In the genomic region with DNA sequence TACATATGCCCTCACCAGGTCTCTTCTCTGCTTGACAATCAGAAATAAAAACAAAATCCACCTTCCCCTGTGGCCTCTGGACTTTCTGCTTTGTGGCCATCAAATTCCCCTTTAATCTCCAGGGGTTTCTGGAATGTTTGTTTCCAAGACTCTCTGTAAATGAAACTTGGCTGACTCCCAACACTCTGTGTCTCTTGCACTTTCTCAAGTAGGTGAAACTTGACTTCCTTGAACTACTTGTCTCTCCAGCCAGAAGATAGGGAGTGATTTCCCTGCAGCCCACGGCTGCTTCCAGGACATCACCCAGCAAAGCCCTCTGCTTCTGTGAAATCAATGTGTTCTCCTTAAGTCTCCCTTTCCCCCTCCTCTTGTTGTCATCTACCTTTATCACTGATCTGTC, we compare ENCODE assay signal across 24 cellular contexts. TPM values are rescaled to one million over a fixed set of nuclear protein-coding genes. Genes with fewer than 3 reads are reported as not detected.
A peak's percentile ranks its signal among the peaks of the same experiment; 100 is the strongest.
DNase-seq lines count a peak whose midpoint lies in the region; ATAC-seq and TF ChIP-seq lines count a peak whose summit lies in the region.
"Had no signal": no experiment of that assay in that cellular context is flagged by ENCODE, and none has a peak within 500 bp of the region (broad histone marks: within the 10 kb centered on the region; RNA-seq: fewer than 3 reads in every experiment).

No MANE protein-coding gene starts in this region.

- H3K27ac ChIP-seq in C4-2B: peak overlapping the region; percentile 51; the same call in 1 of the 2 replicates
- H3K27ac ChIP-seq: brain microvascular endothelial cell, dorsolateral prefrontal cortex, esophagus muscularis mucosa, SJSA1 had no signal

- peak overlapping the region; percentile 72 for H3K27ac Mint-ChIP-seq in nephron progenitor cell
- no peak overlapping the region for H3K27ac Mint-ChIP-seq in activated T-cell treated with anti-CD3 and anti-CD28 coated beads, Interleukin-2, amount 50 U/mL, for 72 hours
- H3K27ac Mint-ChIP-seq: activated naive CD8-positive, alpha-beta T cell; CD4-positive, alpha-beta memory T cell; H9; stimulated activated naive B cell treated with anti-CD40 and anti-IgM and Interleukin-4, amounts not matched to agents 10 μg/mL and 1 μg/mL and 100 μg/mL, for 72 hours had no signal

- peaks cover 23% of the 10 kb centered on the region for H3K4me1 Mint-ChIP-seq in nephron progenitor cell
- no peaks in the 10 kb centered on the region for H3K4me1 Mint-ChIP-seq in activated T-cell treated with anti-CD3 and anti-CD28 coated beads, Interleukin-2, amount 50 U/mL, for 72 hours (ENCODE audit: low read depth)
- H3K4me1 Mint-ChIP-seq: CD4-positive, alpha-beta memory T cell; stimulated activated naive B cell treated with anti-CD40 and anti-IgM and Interleukin-4, amounts not matched to agents 10 μg/mL and 1 μg/mL and 100 μg/mL, for 72 hours had no signal

- DNase-seq in NCI-H460 (ENCODE audit: extremely low read depth, low read depth) (peak; percentile 8), fibroblast of pulmonary artery (ENCODE audit: low read depth) (peak; percentile 3), nephron progenitor cell (no peak)
- no peak for DNase-seq in activated T-cell treated with anti-CD3 and anti-CD28 coated beads, Interleukin-2, amount 50 U/mL, for 72 hours
- DNase-seq: activated CD8-positive, alpha-beta memory T cell treated with anti-CD3 and anti-CD28 coated beads for 24 hours; brain microvascular endothelial cell; CD4-positive, alpha-beta memory T cell; dorsolateral prefrontal cortex; H9; midbrain; MV-4-11; NCI-H2081; NCI-H774; PC-3; stimulated activated naive B cell treated with anti-CD40 and anti-IgM and Interleukin-4, amounts not matched to agents 10 μg/mL and 1 μg/mL and 100 μg/mL, for 72 hours had no signal

- H3K9me3 Mint-ChIP-seq in nephron progenitor cell: peaks cover 27% of the 10 kb centered on the region
- peaks cover 4 to 6% of the 10 kb centered on the region in 2 donors for H3K9me3 Mint-ChIP-seq in activated T-cell treated with anti-CD3 and anti-CD28 coated beads, Interleukin-2, amount 50 U/mL, for 72 hours

- H3K4me3 ChIP-seq in fibroblast of pulmonary artery (replicated peaks; ENCODE audit: low read depth, low read length): no peak overlapping the region
- H3K4me3 ChIP-seq: dorsolateral prefrontal cortex, esophagus muscularis mucosa, SJSA1 had no signal

- ATAC-seq in GM21717 (IDR thresholded peaks at IDR 0.05; ENCODE audit: unreplicated experiment) (no peak), HG03196 (IDR thresholded peaks at IDR 0.05; ENCODE audit: unreplicated experiment) (no peak), HG02885 (IDR thresholded peaks at IDR 0.05; ENCODE audit: poor library complexity, unreplicated experiment) (no peak)
- no peak for ATAC-seq in activated T-cell treated with anti-CD3 and anti-CD28 coated beads, Interleukin-2, amount 50 U/mL, for 72 hours (replicated peaks in 1 of 2)
- ATAC-seq: activated CD4-positive, CD25-positive, alpha-beta regulatory T cell treated with anti-CD3 and anti-CD28 coated beads, Interleukin-2, amount 50 U/mL, for 24 hours; PC-3; stimulated activated naive B cell treated with anti-CD40 and anti-IgM and Interleukin-4, amounts not matched to agents 10 μg/mL and 1 μg/mL and 100 μg/mL, for 72 hours had no signal

- peaks cover 3% of the 10 kb centered on the region for H3K27me3 Mint-ChIP-seq in nephron progenitor cell (ENCODE audit: low read depth, poor library complexity)
- no peaks in the 10 kb centered on the region for H3K27me3 Mint-ChIP-seq in activated T-cell treated with anti-CD3 and anti-CD28 coated beads, Interleukin-2, amount 50 U/mL, for 72 hours (ENCODE audit: low read depth)
- H3K27me3 Mint-ChIP-seq: activated naive CD8-positive, alpha-beta T cell; CD4-positive, alpha-beta memory T cell had no signal

- TF ChIP-seq CTCF in C4-2B (conservative IDR thresholded peaks at IDR 0.05): no peak
- no peak for TF ChIP-seq CTCF in fibroblast of pulmonary artery (IDR thresholded peaks at IDR 0.05; ENCODE audit: low read length, missing control alignments)
- no peak for TF ChIP-seq CTCF in nephron progenitor cell (IDR thresholded peaks at IDR 0.05)

- peaks cover 5% of the 10 kb centered on the region for H3K36me3 Mint-ChIP-seq in nephron progenitor cell (ENCODE audit: low read depth)
- H3K36me3 Mint-ChIP-seq in activated T-cell treated with anti-CD3 and anti-CD28 coated beads, Interleukin-2, amount 50 U/mL, for 72 hours (ENCODE audit: insufficient read depth in 2 of 2): no peaks in the 10 kb centered on the region
- H3K36me3 Mint-ChIP-seq: activated naive CD8-positive, alpha-beta T cell; CD4-positive, alpha-beta memory T cell; stimulated activated naive B cell treated with anti-CD40 and anti-IgM and Interleukin-4, amounts not matched to agents 10 μg/mL and 1 μg/mL and 100 μg/mL, for 72 hours had no signal

- H3K4me3 Mint-ChIP-seq in nephron progenitor cell: no peak overlapping the region
- no peak overlapping the region for H3K4me3 Mint-ChIP-seq in activated T-cell treated with anti-CD3 and anti-CD28 coated beads, Interleukin-2, amount 50 U/mL, for 72 hours
- H3K4me3 Mint-ChIP-seq: activated naive CD8-positive, alpha-beta T cell; CD4-positive, alpha-beta memory T cell; H9; stimulated activated naive B cell treated with anti-CD40 and anti-IgM and Interleukin-4, amounts not matched to agents 10 μg/mL and 1 μg/mL and 100 μg/mL, for 72 hours had no signal

RNA-seq across cellular contexts. Expression of a gene that starts 54.1 kb away (rescaled TPM):
- total RNA-seq in NCI-H460 (2014; rRNA removed; shearing (Covaris generic)): not detected in 2 replicates
- not detected in 2 replicates for polyA plus RNA-seq in NCI-H460 (2014; cell fraction: nucleus; rRNA removed)
- not detected for total RNA-seq in activated T-cell treated with anti-CD3 and anti-CD28 coated beads, Interleukin-2, amount 50 U/mL, for 72 hours
- total RNA-seq: CD4-positive, alpha-beta memory T cell; PC-3; SJSA1 had no signal
- polyA plus RNA-seq: AG04450; CD4-positive, alpha-beta memory T cell had no signal

Comparison
In these comparisons a context has a peak if more than half of its experiments do, and no peak if none do; other contexts are left out.
1. DNase-seq: peak in NCI-H460 (single experiment) and fibroblast of pulmonary artery (single experiment); none in nephron progenitor cell (single experiment) and activated T-cell treated with anti-CD3 and anti-CD28 coated beads, Interleukin-2, amount 50 U/mL, for 72 hours (0 of 2).